In genomic region chr1:203580733-203581132, GRCh38 we compare ENCODE assay signal across 19 cellular contexts. TPM values are rescaled to one million over a fixed set of nuclear protein-coding genes. Genes with fewer than 3 reads are reported as not detected.
A peak's percentile ranks its signal among the peaks of the same experiment; 100 is the strongest.
DNase-seq lines count a peak whose midpoint lies in the region; ATAC-seq and TF ChIP-seq lines count a peak whose summit lies in the region.
"Had no signal": no experiment of that assay in that cellular context is flagged by ENCODE, and none has a peak within 500 bp of the region (broad histone marks: within the 10 kb centered on the region; RNA-seq: fewer than 3 reads in every experiment).

No MANE protein-coding gene starts in this region.

- no peaks in the 10 kb centered on the region for H3K4me1 Mint-ChIP-seq in Caco-2 (ENCODE audit: low read depth, unreplicated experiment)
- H3K4me1 Mint-ChIP-seq in activated T-helper 17 cell treated with anti-CD3 and anti-CD28 coated beads, Interleukin-2, amount 50 U/mL, for 72 hours = no peaks in the 10 kb centered on the region
- no peaks in the 10 kb centered on the region for H3K4me1 Mint-ChIP-seq in WTC11
- H3K4me1 Mint-ChIP-seq: B cell; CD4-positive, CD25-positive, alpha-beta regulatory T cell had no signal

- no peaks in the 10 kb centered on the region for H3K36me3 Mint-ChIP-seq in Caco-2 (ENCODE audit: insufficient read depth, unreplicated experiment)
- H3K36me3 Mint-ChIP-seq in activated T-helper 17 cell treated with anti-CD3 and anti-CD28 coated beads, Interleukin-2, amount 50 U/mL, for 72 hours (ENCODE audit: low read depth) = no peaks in the 10 kb centered on the region
- H3K36me3 Mint-ChIP-seq in WTC11 = no peaks in the 10 kb centered on the region
- H3K36me3 Mint-ChIP-seq: CD4-positive, CD25-positive, alpha-beta regulatory T cell; CD8-positive, alpha-beta T cell had no signal

- H3K4me1 ChIP-seq in Caco-2 (no peaks in the 10 kb centered on the region), left lung (no peaks in the 10 kb centered on the region), trophoblast cell (ENCODE audit: control insufficient read depth in 1 of 2, insufficient read depth in 2 of 2, low read length in 2 of 2) (peaks cover 10 to 15% of the 10 kb centered on the region in 2 experiments)
- H3K4me1 ChIP-seq: BLaER1, HAP-1 had no signal

- POLR2A ChIA-PET in Caco-2 (lab: Charles Lee) = no interaction called here
- POLR2A ChIA-PET in WTC11 (lab: Charles Lee) = no interaction called here

- intact Hi-C loops in Caco-2 (cut with micrococcal nuclease; ENCODE audit: unreplicated experiment) (no loop called here), left lung (cut with DNase I) (no loop called here)

- no peak overlapping the region for H3K23ac ChIP-seq in trophoblast cell (ENCODE audit: low read length)

- H3K14ac ChIP-seq in trophoblast cell (ENCODE audit: low read length) = peak overlapping the region; percentile 33

- no peak overlapping the region for H4K12ac ChIP-seq in trophoblast cell (ENCODE audit: low read depth, low read length)

- H3K27ac Mint-ChIP-seq in Caco-2 (ENCODE audit: unreplicated experiment) (peak overlapping the region; percentile 29), WTC11 (no peak overlapping the region)
- H3K27ac Mint-ChIP-seq in activated T-helper 17 cell treated with anti-CD3 and anti-CD28 coated beads, Interleukin-2, amount 50 U/mL, for 72 hours = no peak overlapping the region
- H3K27ac Mint-ChIP-seq: B cell; CD4-positive, CD25-positive, alpha-beta regulatory T cell; CD8-positive, alpha-beta T cell had no signal

- no peaks in the 10 kb centered on the region for H3K27me3 Mint-ChIP-seq in Caco-2 (ENCODE audit: insufficient read depth, unreplicated experiment)
- no peaks in the 10 kb centered on the region for H3K27me3 Mint-ChIP-seq in activated T-helper 17 cell treated with anti-CD3 and anti-CD28 coated beads, Interleukin-2, amount 50 U/mL, for 72 hours
- H3K27me3 Mint-ChIP-seq in WTC11 (ENCODE audit: low read depth) = no peaks in the 10 kb centered on the region; the same call in none of the 2 replicates

- H3K9me3 ChIP-seq in Caco-2 = no peaks in the 10 kb centered on the region
- H3K9me3 ChIP-seq in left lung = no peaks in the 10 kb centered on the region
- no peaks in the 10 kb centered on the region for H3K9me3 ChIP-seq in trophoblast cell (ENCODE audit: insufficient read depth, low read depth, low read length)
- H3K9me3 ChIP-seq: BLaER1, HAP-1 had no signal

- H3K27ac ChIP-seq in left lung = no peak overlapping the region
- no peak overlapping the region for H3K27ac ChIP-seq in trophoblast cell (ENCODE audit: low read depth, low read length)
- H3K27ac ChIP-seq: 22Rv1, BLaER1, C4-2B had no signal

- no peak overlapping the region for H2BK120ac ChIP-seq in trophoblast cell (ENCODE audit: insufficient read depth, low read length, poor library complexity)

- H3K9me3 Mint-ChIP-seq in Caco-2 (ENCODE audit: unreplicated experiment) (no peaks in the 10 kb centered on the region), WTC11 (no peaks in the 10 kb centered on the region)
- H3K9me3 Mint-ChIP-seq in activated T-helper 17 cell treated with anti-CD3 and anti-CD28 coated beads, Interleukin-2, amount 50 U/mL, for 72 hours = no peaks in the 10 kb centered on the region
- H3K9me3 Mint-ChIP-seq: CD8-positive, alpha-beta T cell had no signal

- H2BK5ac ChIP-seq in trophoblast cell (ENCODE audit: low read depth, low read length, poor library complexity) = no peak overlapping the region

- H4K91ac ChIP-seq in trophoblast cell (ENCODE audit: low read depth, low read length) = no peak overlapping the region

- H3K18ac ChIP-seq in trophoblast cell (ENCODE audit: low read length) = no peak overlapping the region

- no peak overlapping the region for H2AK5ac ChIP-seq in trophoblast cell (ENCODE audit: low read length)

- ATAC-seq in left lung (peak; percentile 90), WTC11 (no peak), GM21619 (IDR thresholded peaks at IDR 0.05; ENCODE audit: unreplicated experiment) (no peak)
- no peak for ATAC-seq in activated T-helper 17 cell treated with anti-CD3 and anti-CD28 coated beads, Interleukin-2, amount 50 U/mL, for 72 hours (replicated peaks)
- ATAC-seq: CD8-positive, alpha-beta T cell; GM12878 had no signal

- H2BK12ac ChIP-seq in trophoblast cell (ENCODE audit: low read length) = peak overlapping the region; percentile 42

- H3K4ac ChIP-seq in trophoblast cell (ENCODE audit: low read depth, low read length) = no peak overlapping the region

- TF ChIP-seq CTCF in Caco-2 (IDR thresholded peaks at IDR 0.05; ENCODE audit: insufficient read depth in 1 of 2, low read depth in 1 of 2, low read length in 1 of 2, severe bottlenecking in 1 of 2, unreplicated experiment in 1 of 2) (no peak), left lung (IDR thresholded peaks at IDR 0.05) (no peak), WTC11 (IDR thresholded peaks at IDR 0.05) (no peak)

- no peak overlapping the region for H3K4me2 ChIP-seq in trophoblast cell (ENCODE audit: low read length)
- H3K4me2 ChIP-seq: BLaER1 had no signal

- no peak overlapping the region for H2AFZ ChIP-seq in trophoblast cell (ENCODE audit: insufficient read depth, low read length, poor library complexity)

- no peak overlapping the region for H3K9ac ChIP-seq in trophoblast cell (ENCODE audit: low read length)
- H3K9ac ChIP-seq: BLaER1 had no signal

- H3K36me3 ChIP-seq in Caco-2 (ENCODE audit: control insufficient read depth, insufficient read depth, low read length) (no peaks in the 10 kb centered on the region), left lung (no peaks in the 10 kb centered on the region), trophoblast cell (ENCODE audit: control insufficient read depth in 1 of 2, insufficient read depth in 2 of 2, low read length in 2 of 2) (no peaks in the 10 kb centered on the region)
- H3K36me3 ChIP-seq: BLaER1, HAP-1 had no signal

- no CpG with 5 or more reads among the region's 5 CpGs for WGBS in trophoblast cell (ENCODE audit: extremely low coverage, insufficient coverage, insufficient read length)

- peaks cover 9% of the 10 kb centered on the region for H3K79me1 ChIP-seq in trophoblast cell (ENCODE audit: low read length)

- no TSS peak for BruUV-seq in Caco-2 (replicated peaks; lab: Mats Ljungman, UMichigan)

- CTCF ChIA-PET in Caco-2 (lab: Charles Lee) = interaction anchor here (0.5 kb wide), 1 partner anchor 87 kb away, joined by 3 read pairs; the partner anchor contains the start of gene OPTC
- CTCF ChIA-PET in WTC11 (lab: Charles Lee) = interaction anchor here (1.0 kb wide), 1 partner anchor 76 kb away, joined by 3 read pairs; no protein-coding TSS in a partner anchor

- H3K4me3 ChIP-seq in Caco-2 (ENCODE audit: low read depth, low read length) (no peak overlapping the region), left lung (no peak overlapping the region), trophoblast cell (ENCODE audit: low read depth, low read length) (no peak overlapping the region)
- H3K4me3 ChIP-seq: BLaER1, GM12878, HAP-1 had no signal

- H4K8ac ChIP-seq in trophoblast cell (ENCODE audit: low read depth, low read length) = no peak overlapping the region

- peaks cover 2% of the 10 kb centered on the region for H3K79me2 ChIP-seq in trophoblast cell (ENCODE audit: control insufficient read depth, insufficient read depth, low read length, poor library complexity)

- H3K27me3 ChIP-seq in Caco-2 (replicated peaks; ENCODE audit: control insufficient read depth, insufficient read depth, low read length) (no peaks in the 10 kb centered on the region), left lung (no peaks in the 10 kb centered on the region), trophoblast cell (ENCODE audit: insufficient read depth, low read length) (no peaks in the 10 kb centered on the region)
- H3K27me3 ChIP-seq: BLaER1 had no signal

- H3K4me3 Mint-ChIP-seq in Caco-2 (ENCODE audit: unreplicated experiment) = no peak overlapping the region
- no peak overlapping the region for H3K4me3 Mint-ChIP-seq in activated T-helper 17 cell treated with anti-CD3 and anti-CD28 coated beads, Interleukin-2, amount 50 U/mL, for 72 hours
- H3K4me3 Mint-ChIP-seq in WTC11 = no peak overlapping the region
- H3K4me3 Mint-ChIP-seq: B cell; CD4-positive, CD25-positive, alpha-beta regulatory T cell; CD8-positive, alpha-beta T cell had no signal

- no peak for DNase-seq in Caco-2
- peak in 1 of 2 donors; percentile 51 for DNase-seq in left lung
- DNase-seq in trophoblast cell = no peak
- no peak for DNase-seq in WTC11 (ENCODE audit: low spot score)
- DNase-seq: CD4-positive, CD25-positive, alpha-beta regulatory T cell; CD8-positive, alpha-beta T cell; DMS 273 treated with DMSO at 0.1 percent for 48 hours; DMS79; EL; GDM1; GOT3 had no signal

TF ChIP-seq in WTC11, 78 proteins besides CTCF, POLR2A, EP300 and RAD21 (continues in another document):
- TF ChIP-seq FOXK1 (CRISPR knock-in tag; IDR thresholded peaks at IDR 0.05) (no peak), TCF7 (CRISPR knock-in tag; IDR thresholded peaks at IDR 0.05; ENCODE audit: low read depth) (no peak), TEAD4 (CRISPR knock-in tag; IDR thresholded peaks at IDR 0.05) (no peak), ZNF423 (CRISPR knock-in tag; IDR thresholded peaks at IDR 0.05) (no peak), CDX4 (CRISPR knock-in tag; IDR thresholded peaks at IDR 0.05; ENCODE audit: borderline replicate concordance) (no peak), ELF4 (CRISPR knock-in tag; IDR thresholded peaks at IDR 0.05; ENCODE audit: low read depth) (no peak), ZMAT4 (CRISPR knock-in tag; IDR thresholded peaks at IDR 0.05) (no peak), EMX1 (CRISPR knock-in tag; IDR thresholded peaks at IDR 0.05) (no peak)

RNA-seq across cellular contexts. Expression of gene ATP2B4, which starts 45.9 kb away (rescaled TPM):
- total RNA-seq in Caco-2 (2022) (13.4 and 14.3 TPM in 2 replicates), left lung (100 to 1,000 TPM; 109 to 128 TPM), WTC11 (2021) (18.5 to 22.1 TPM (median 19.1 TPM) in 3 replicates)
- 278 and 279 TPM in 2 replicates for polyA plus RNA-seq in trophoblast cell (2013)
- total RNA-seq in activated T-helper 17 cell treated with anti-CD3 and anti-CD28 coated beads, Interleukin-2, amount 50 U/mL, for 72 hours = 100 to 1,000 TPM; 101 TPM
